ENCODE assay signal across 1 cellular context in genomic region chr1:54715493-54716298, GRCh38.
TF ChIP-seq lines count a peak whose summit lies in the region.

TTC4 (plus strand) TSS chr1:54715861; CDS start chr1:54715909, 48 bp downstream.

TF ChIP-seq in HEK293, 187 proteins besides CTCF, POLR2A, EP300 and RAD21 (continued from another document and continues in another):
- TF ChIP-seq, protein P1, sequence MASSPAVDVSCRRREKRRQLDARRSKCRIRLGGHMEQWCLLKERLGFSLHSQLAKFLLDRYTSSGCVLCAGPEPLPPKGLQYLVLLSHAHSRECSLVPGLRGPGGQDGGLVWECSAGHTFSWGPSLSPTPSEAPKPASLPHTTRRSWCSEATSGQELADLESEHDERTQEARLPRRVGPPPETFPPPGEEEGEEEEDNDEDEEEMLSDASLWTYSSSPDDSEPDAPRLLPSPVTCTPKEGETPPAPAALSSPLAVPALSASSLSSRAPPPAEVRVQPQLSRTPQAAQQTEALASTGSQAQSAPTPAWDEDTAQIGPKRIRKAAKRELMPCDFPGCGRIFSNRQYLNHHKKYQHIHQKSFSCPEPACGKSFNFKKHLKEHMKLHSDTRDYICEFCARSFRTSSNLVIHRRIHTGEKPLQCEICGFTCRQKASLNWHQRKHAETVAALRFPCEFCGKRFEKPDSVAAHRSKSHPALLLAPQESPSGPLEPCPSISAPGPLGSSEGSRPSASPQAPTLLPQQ (tag by site-specific recombination; IDR thresholded peaks at IDR 0.05), result peak; percentile 92
- TF ChIP-seq ZNF776 (tag by site-specific recombination; IDR thresholded peaks at IDR 0.05; ENCODE audit: borderline replicate concordance) (no peak), ZNF311 (tag by site-specific recombination; IDR thresholded peaks at IDR 0.05; ENCODE audit: borderline replicate concordance) (no peak), ZFP37 (tag by site-specific recombination; IDR thresholded peaks at IDR 0.05) (peak; percentile 81; the same call in 1 of the 2 replicates), ZBTB49 (tag by site-specific recombination; IDR thresholded peaks at IDR 0.05; ENCODE audit: low read depth) (no peak), ZNF76 (tag by site-specific recombination; IDR thresholded peaks at IDR 0.05; ENCODE audit: borderline replicate concordance, low read depth) (peak; percentile 78; the same call in 1 of the 2 replicates), ZNF10 (tag by site-specific recombination; IDR thresholded peaks at IDR 0.05) (peak; percentile 53; the same call in 1 of the 2 replicates), GLIS2 (tag by site-specific recombination; IDR thresholded peaks at IDR 0.05) (peak; percentile 27; the same call in 1 of the 2 replicates), ZBTB8A (tag by site-specific recombination; IDR thresholded peaks at IDR 0.05) (peak; percentile 76), SCRT2 (tag by site-specific recombination; IDR thresholded peaks at IDR 0.05) (peak; percentile 38; the same call in 1 of the 2 replicates), KLF9 (tag by site-specific recombination; IDR thresholded peaks at IDR 0.05; ENCODE audit: low read depth) (peak; percentile 99), ZNF623 (tag by site-specific recombination; IDR thresholded peaks at IDR 0.05) (0 out of 2 replicates have a peak, but pooled peaks have one; percentile 22), ZNF707 (tag by site-specific recombination; IDR thresholded peaks at IDR 0.05) (no peak), ZNF843 (tag by site-specific recombination; IDR thresholded peaks at IDR 0.05) (peak; percentile 64; the same call in 1 of the 2 replicates), ZNF571 (tag by site-specific recombination; IDR thresholded peaks at IDR 0.05) (no peak), MEIS1 (CRISPR knock-in tag; IDR thresholded peaks at IDR 0.05; ENCODE audit: borderline replicate concordance) (no peak), ZSCAN23 (tag by site-specific recombination; IDR thresholded peaks at IDR 0.05) (peak; percentile 77; the same call in 1 of the 2 replicates), OSR2 (tag by site-specific recombination; IDR thresholded peaks at IDR 0.05) (no peak), ZBTB1 (tag by site-specific recombination; IDR thresholded peaks at IDR 0.05) (no peak), ZNF174 (tag by site-specific recombination; IDR thresholded peaks at IDR 0.05) (no peak), RBAK (tag by site-specific recombination; IDR thresholded peaks at IDR 0.05) (no peak), ZNF133 (tag by site-specific recombination; IDR thresholded peaks at IDR 0.05) (no peak), ZNF169 (tag by site-specific recombination; IDR thresholded peaks at IDR 0.05) (no peak), KLF16 (tag by site-specific recombination; IDR thresholded peaks at IDR 0.05) (peak; percentile 100), ZNF660 (tag by site-specific recombination; IDR thresholded peaks at IDR 0.05) (peak; percentile 99), KLF7 (tag by site-specific recombination; IDR thresholded peaks at IDR 0.05; ENCODE audit: borderline replicate concordance) (peak; percentile 98), EGR2 (tag by site-specific recombination; IDR thresholded peaks at IDR 0.05; ENCODE audit: low read depth) (no peak), OVOL3 (tag by site-specific recombination; IDR thresholded peaks at IDR 0.05) (0 out of 2 replicates have a peak, but pooled peaks have one; percentile 21), ZFP41 (tag by site-specific recombination; IDR thresholded peaks at IDR 0.05; ENCODE audit: borderline replicate concordance) (no peak), ZNF394 (tag by site-specific recombination; IDR thresholded peaks at IDR 0.05; ENCODE audit: borderline replicate concordance) (peak; percentile 70; the same call in 1 of the 2 replicates), ZNF292 (tag by site-specific recombination; IDR thresholded peaks at IDR 0.05; ENCODE audit: borderline replicate concordance, low read depth) (no peak), ZNF175 (tag by site-specific recombination; IDR thresholded peaks at IDR 0.05) (no peak), ZNF585B (tag by site-specific recombination; IDR thresholded peaks at IDR 0.05) (no peak)
- TF ChIP-seq, protein P2, sequence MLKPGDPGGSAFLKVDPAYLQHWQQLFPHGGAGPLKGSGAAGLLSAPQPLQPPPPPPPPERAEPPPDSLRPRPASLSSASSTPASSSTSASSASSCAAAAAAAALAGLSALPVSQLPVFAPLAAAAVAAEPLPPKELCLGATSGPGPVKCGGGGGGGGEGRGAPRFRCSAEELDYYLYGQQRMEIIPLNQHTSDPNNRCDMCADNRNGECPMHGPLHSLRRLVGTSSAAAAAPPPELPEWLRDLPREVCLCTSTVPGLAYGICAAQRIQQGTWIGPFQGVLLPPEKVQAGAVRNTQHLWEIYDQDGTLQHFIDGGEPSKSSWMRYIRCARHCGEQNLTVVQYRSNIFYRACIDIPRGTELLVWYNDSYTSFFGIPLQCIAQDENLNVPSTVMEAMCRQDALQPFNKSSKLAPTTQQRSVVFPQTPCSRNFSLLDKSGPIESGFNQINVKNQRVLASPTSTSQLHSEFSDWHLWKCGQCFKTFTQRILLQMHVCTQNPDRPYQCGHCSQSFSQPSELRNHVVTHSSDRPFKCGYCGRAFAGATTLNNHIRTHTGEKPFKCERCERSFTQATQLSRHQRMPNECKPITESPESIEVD (tag by site-specific recombination; IDR thresholded peaks at IDR 0.05), result no peak
- TF ChIP-seq, protein P3, sequence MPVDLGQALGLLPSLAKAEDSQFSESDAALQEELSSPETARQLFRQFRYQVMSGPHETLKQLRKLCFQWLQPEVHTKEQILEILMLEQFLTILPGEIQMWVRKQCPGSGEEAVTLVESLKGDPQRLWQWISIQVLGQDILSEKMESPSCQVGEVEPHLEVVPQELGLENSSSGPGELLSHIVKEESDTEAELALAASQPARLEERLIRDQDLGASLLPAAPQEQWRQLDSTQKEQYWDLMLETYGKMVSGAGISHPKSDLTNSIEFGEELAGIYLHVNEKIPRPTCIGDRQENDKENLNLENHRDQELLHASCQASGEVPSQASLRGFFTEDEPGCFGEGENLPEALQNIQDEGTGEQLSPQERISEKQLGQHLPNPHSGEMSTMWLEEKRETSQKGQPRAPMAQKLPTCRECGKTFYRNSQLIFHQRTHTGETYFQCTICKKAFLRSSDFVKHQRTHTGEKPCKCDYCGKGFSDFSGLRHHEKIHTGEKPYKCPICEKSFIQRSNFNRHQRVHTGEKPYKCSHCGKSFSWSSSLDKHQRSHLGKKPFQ (tag by site-specific recombination; IDR thresholded peaks at IDR 0.05), result 0 out of 2 replicates have a peak, but pooled peaks have one; percentile 13
- TF ChIP-seq, protein P4, sequence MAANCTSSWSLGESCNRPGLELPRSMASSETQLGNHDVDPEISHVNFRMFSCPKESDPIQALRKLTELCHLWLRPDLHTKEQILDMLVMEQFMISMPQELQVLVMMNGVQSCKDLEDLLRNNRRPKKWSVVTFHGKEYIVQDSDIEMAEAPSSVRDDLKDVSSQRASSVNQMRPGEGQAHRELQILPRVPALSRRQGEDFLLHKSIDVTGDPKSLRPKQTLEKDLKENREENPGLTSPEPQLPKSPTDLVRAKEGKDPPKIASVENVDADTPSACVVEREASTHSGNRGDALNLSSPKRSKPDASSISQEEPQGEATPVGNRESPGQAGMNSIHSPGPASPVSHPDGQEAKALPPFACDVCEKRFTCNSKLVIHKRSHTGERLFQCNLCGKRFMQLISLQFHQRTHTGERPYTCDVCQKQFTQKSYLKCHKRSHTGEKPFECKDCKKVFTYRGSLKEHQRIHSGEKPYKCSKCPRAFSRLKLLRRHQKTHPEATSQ (tag by site-specific recombination; IDR thresholded peaks at IDR 0.05), result peak; percentile 84
- TF ChIP-seq, protein P5, sequence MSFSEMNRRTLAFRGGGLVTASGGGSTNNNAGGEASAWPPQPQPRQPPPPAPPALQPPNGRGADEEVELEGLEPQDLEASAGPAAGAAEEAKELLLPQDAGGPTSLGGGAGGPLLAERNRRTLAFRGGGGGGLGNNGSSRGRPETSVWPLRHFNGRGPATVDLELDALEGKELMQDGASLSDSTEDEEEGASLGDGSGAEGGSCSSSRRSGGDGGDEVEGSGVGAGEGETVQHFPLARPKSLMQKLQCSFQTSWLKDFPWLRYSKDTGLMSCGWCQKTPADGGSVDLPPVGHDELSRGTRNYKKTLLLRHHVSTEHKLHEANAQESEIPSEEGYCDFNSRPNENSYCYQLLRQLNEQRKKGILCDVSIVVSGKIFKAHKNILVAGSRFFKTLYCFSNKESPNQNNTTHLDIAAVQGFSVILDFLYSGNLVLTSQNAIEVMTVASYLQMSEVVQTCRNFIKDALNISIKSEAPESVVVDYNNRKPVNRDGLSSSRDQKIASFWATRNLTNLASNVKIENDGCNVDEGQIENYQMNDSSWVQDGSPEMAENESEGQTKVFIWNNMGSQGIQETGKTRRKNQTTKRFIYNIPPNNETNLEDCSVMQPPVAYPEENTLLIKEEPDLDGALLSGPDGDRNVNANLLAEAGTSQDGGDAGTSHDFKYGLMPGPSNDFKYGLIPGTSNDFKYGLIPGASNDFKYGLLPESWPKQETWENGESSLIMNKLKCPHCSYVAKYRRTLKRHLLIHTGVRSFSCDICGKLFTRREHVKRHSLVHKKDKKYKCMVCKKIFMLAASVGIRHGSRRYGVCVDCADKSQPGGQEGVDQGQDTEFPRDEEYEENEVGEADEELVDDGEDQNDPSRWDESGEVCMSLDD (tag by site-specific recombination; IDR thresholded peaks at IDR 0.05), result 0 out of 2 replicates have a peak, but pooled peaks have one; percentile 43
- TF ChIP-seq, protein P6, sequence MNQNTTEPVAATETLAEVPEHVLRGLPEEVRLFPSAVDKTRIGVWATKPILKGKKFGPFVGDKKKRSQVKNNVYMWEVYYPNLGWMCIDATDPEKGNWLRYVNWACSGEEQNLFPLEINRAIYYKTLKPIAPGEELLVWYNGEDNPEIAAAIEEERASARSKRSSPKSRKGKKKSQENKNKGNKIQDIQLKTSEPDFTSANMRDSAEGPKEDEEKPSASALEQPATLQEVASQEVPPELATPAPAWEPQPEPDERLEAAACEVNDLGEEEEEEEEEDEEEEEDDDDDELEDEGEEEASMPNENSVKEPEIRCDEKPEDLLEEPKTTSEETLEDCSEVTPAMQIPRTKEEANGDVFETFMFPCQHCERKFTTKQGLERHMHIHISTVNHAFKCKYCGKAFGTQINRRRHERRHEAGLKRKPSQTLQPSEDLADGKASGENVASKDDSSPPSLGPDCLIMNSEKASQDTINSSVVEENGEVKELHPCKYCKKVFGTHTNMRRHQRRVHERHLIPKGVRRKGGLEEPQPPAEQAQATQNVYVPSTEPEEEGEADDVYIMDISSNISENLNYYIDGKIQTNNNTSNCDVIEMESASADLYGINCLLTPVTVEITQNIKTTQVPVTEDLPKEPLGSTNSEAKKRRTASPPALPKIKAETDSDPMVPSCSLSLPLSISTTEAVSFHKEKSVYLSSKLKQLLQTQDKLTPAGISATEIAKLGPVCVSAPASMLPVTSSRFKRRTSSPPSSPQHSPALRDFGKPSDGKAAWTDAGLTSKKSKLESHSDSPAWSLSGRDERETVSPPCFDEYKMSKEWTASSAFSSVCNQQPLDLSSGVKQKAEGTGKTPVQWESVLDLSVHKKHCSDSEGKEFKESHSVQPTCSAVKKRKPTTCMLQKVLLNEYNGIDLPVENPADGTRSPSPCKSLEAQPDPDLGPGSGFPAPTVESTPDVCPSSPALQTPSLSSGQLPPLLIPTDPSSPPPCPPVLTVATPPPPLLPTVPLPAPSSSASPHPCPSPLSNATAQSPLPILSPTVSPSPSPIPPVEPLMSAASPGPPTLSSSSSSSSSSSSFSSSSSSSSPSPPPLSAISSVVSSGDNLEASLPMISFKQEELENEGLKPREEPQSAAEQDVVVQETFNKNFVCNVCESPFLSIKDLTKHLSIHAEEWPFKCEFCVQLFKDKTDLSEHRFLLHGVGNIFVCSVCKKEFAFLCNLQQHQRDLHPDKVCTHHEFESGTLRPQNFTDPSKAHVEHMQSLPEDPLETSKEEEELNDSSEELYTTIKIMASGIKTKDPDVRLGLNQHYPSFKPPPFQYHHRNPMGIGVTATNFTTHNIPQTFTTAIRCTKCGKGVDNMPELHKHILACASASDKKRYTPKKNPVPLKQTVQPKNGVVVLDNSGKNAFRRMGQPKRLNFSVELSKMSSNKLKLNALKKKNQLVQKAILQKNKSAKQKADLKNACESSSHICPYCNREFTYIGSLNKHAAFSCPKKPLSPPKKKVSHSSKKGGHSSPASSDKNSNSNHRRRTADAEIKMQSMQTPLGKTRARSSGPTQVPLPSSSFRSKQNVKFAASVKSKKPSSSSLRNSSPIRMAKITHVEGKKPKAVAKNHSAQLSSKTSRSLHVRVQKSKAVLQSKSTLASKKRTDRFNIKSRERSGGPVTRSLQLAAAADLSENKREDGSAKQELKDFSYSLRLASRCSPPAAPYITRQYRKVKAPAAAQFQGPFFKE (tag by site-specific recombination; IDR thresholded peaks at IDR 0.05; ENCODE audit: borderline replicate concordance), result no peak
- TF ChIP-seq, protein P7, sequence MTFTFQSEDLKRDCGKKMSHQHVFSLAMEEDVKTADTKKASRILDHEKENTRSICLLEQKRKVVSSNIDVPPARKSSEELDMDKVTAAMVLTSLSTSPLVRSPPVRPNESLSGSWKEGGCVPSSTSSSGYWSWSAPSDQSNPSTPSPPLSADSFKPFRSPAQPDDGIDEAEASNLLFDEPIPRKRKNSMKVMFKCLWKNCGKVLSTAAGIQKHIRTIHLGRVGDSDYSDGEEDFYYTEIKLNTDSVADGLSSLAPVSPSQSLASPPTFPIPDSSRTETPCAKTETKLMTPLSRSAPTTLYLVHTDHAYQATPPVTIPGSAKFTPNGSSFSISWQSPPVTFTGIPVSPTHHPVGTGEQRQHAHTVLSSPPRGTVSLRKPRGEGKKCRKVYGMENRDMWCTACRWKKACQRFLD (tag by site-specific recombination; IDR thresholded peaks at IDR 0.05), result no peak
- TF ChIP-seq, protein P8, sequence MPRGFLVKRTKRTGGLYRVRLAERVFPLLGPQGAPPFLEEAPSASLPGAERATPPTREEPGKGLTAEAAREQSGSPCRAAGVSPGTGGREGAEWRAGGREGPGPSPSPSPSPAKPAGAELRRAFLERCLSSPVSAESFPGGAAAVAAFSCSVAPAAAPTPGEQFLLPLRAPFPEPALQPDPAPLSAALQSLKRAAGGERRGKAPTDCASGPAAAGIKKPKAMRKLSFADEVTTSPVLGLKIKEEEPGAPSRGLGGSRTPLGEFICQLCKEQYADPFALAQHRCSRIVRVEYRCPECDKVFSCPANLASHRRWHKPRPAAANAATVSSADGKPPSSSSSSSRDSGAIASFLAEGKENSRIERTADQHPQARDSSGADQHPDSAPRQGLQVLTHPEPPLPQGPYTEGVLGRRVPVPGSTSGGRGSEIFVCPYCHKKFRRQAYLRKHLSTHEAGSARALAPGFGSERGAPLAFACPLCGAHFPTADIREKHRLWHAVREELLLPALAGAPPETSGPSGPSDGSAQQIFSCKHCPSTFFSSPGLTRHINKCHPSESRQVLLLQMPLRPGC (tag by site-specific recombination; IDR thresholded peaks at IDR 0.05), result peak; percentile 52; the same call in 1 of the 2 replicates
